ENCODE assay signal across 16 cellular contexts in the genomic region with DNA sequence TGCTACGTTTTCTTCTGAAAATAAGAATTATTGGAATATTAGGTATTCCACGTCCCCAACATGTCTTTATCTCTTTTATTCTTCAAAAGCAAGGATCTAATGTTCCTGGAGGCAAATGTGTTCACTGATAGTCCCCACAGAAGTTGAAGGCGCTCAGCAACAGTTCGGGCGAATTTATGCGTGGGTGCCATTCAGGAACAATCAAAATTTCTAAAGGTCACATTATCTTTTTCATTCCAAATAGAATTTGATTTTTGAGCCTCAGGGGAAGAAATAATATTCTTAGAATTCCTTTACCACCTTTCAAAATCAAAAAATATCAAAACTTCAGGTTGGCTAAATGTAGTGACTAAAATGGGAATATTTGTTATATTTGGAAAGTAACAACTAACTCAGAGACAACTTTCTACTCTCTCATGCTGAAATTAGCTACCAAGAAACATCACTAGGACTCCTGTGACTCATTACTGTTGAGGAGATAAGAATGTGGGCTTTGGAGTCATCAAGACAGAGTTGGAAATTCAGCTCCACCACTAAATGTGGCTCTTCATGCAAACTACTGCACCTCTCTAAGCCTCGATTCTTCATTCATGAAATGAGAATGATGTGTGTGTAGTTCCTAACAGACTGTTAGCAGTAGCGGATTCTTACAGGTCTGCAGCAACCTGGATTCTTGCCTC.
DNase-seq lines count a peak whose midpoint lies in the region; ATAC-seq, FAIRE-seq and TF ChIP-seq lines count a peak whose summit lies in the region.
"Had no signal": no experiment of that assay in that cellular context is flagged by ENCODE, and none has a peak within 500 bp of the region (broad histone marks: within the 10 kb centered on the region; RNA-seq: fewer than 3 reads in every experiment).

No MANE protein-coding gene starts in this region.

- in situ Hi-C loops in brain microvascular endothelial cell (cut with HindIII; ENCODE audit: low pct_ligation_motif_present, low sequenced_read_pairs): no loop called here

- DNase-seq in AG20443 (ENCODE audit: low spot score): peak; percentile 47
- DNase-seq in LHCN-M2 (ENCODE audit: low read depth): peak; percentile 5
- DNase-seq in brain microvascular endothelial cell: peak; percentile 66
- DNase-seq in iris pigment epithelial cell (ENCODE audit: low read depth): peak; percentile 1
- DNase-seq in cerebellum (ENCODE audit: low spot score): no peak
- DNase-seq in SHP77 (lab: John Stamatoyannopoulos, UW): no peak
- DNase-seq in HTR-8/SVneo (ENCODE audit: insufficient read length, low spot score): no peak
- DNase-seq: activated CD4-positive, alpha-beta T cell treated with anti-CD3 and anti-CD28 coated beads for 1 hour; activated CD8-positive, alpha-beta memory T cell treated with anti-CD3 and anti-CD28 coated beads, Interleukin-2, amount 50 U/mL, for 4 hours; KG1; Right ventricle myocardium superior; stimulated activated CD4-positive, alpha-beta T cell treated with anti-CD3 and anti-CD28 coated beads, Interleukin-2, amount 100 ng/mL, for 48 hours; stimulated activated CD8-positive, alpha-beta memory T cell treated with anti-CD3 and anti-CD28 coated beads, Interleukin-4, amount 100 ng/mL, for 48 hours had no signal

- ATAC-seq in HG03442 (IDR thresholded peaks at IDR 0.05; ENCODE audit: unreplicated experiment): no peak
- ATAC-seq: sciatic nerve had no signal

- H3K4me3 ChIP-seq in brain microvascular endothelial cell (ENCODE audit: low read depth, low read length): no peak overlapping the region
- H3K4me3 ChIP-seq: suprapubic skin had no signal

- peak overlapping the region; percentile 27 for H3K27ac ChIP-seq in brain microvascular endothelial cell
- H3K27ac ChIP-seq: suprapubic skin had no signal

- TF ChIP-seq CTCF in brain microvascular endothelial cell (IDR thresholded peaks at IDR 0.05; ENCODE audit: low read depth, low read length, missing control alignments): no peak

- H3K27me3 ChIP-seq in brain microvascular endothelial cell (replicated peaks): no peaks in the 10 kb centered on the region
- H3K27me3 ChIP-seq: suprapubic skin had no signal

- H3K36me3 ChIP-seq in brain microvascular endothelial cell (replicated peaks): no peaks in the 10 kb centered on the region
- H3K36me3 ChIP-seq: suprapubic skin had no signal

- no peak for FAIRE-seq in HTR-8/SVneo (lab: Jason Lieb, UNC)

Comparison
In these comparisons a context has a peak if more than half of its experiments do, and no peak if none do; other contexts are left out.
1. DNase-seq: peak in AG20443 (single experiment), LHCN-M2 (single experiment), brain microvascular endothelial cell (single experiment) and iris pigment epithelial cell (single experiment); none in cerebellum (single experiment), SHP77 (0 of 2) and HTR-8/SVneo (single experiment).